In the genomic region with DNA sequence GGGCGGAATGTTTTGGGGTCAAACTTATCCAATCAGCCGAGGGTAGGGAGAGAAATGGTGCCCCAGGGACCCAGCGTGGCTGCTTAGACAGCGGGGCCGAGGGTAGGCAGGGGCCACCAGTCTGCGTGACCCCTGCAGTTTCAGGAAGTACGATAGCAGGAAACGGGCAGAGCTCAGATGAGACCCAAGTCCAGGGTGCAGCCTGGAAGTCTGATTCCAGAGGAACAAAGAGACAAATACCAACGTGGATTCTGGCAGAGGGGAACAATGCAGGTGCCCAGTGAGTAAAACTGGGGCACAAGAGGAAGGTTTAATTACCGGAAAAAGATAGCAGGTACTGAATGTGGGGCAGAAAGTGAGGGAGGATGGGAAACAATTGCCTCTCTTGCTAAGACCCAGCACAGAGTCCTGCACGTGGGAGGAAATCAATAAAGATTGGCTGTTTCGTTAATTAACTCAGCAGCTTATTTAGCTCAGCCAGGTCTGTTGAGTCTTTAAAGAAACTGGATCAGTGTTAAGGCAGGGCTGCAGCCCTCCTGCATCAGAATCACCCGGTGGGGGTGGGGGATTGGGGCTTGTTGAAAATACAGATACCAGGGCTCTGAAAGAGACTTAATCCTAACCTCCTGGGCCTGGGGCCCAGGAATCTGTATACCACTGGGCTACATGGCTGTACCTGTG, we compare ENCODE assay signal across 8 cellular contexts. TPM values are rescaled to one million over a fixed set of nuclear protein-coding genes. Genes with fewer than 3 reads are reported as not detected.
A peak's percentile ranks its signal among the peaks of the same experiment; 100 is the strongest.
DNase-seq lines count a peak whose midpoint lies in the region; ATAC-seq, FAIRE-seq and TF ChIP-seq lines count a peak whose summit lies in the region.

No MANE protein-coding gene starts in this region.

- ATAC-seq in HG02885 (IDR thresholded peaks at IDR 0.05; ENCODE audit: poor library complexity, unreplicated experiment): peak; percentile 49
- ATAC-seq in activated naive CD8-positive, alpha-beta T cell treated with anti-CD3 and anti-CD28 coated beads, Interleukin-2, amount 50 U/mL, for 24 hours: peak; percentile 56
- ATAC-seq in naive thymus-derived CD4-positive, alpha-beta T cell: peak; percentile 20
- ATAC-seq in HG03342 (IDR thresholded peaks at IDR 0.05; ENCODE audit: unreplicated experiment): no peak
- no peak for ATAC-seq in HG02884 (IDR thresholded peaks at IDR 0.05; ENCODE audit: unreplicated experiment)

- no peaks in the 10 kb centered on the region for H3K27me3 Mint-ChIP-seq in activated naive CD8-positive, alpha-beta T cell treated with anti-CD3 and anti-CD28 coated beads, Interleukin-2, amount 50 U/mL, for 24 hours
- H3K27me3 Mint-ChIP-seq in naive thymus-derived CD4-positive, alpha-beta T cell: no peaks in the 10 kb centered on the region

- CTCF ChIA-PET in naive thymus-derived CD4-positive, alpha-beta T cell (lab: Charles Lee): interaction anchor here (0.9 to 1.1 kb wide), 3 partner anchors 9 to 11 kb away, joined by 3 read pairs; no protein-coding TSS in a partner anchor

- peak overlapping the region; percentile 87 for H3K27ac Mint-ChIP-seq in activated naive CD8-positive, alpha-beta T cell treated with anti-CD3 and anti-CD28 coated beads, Interleukin-2, amount 50 U/mL, for 24 hours
- peak overlapping the region in 8 of 9 donors; percentile 82 to 98 (median 88) for H3K27ac Mint-ChIP-seq in naive thymus-derived CD4-positive, alpha-beta T cell

- intact Hi-C loops in naive thymus-derived CD4-positive, alpha-beta T cell (cut with micrococcal nuclease): no loop called here

- H3K9me3 Mint-ChIP-seq in activated naive CD8-positive, alpha-beta T cell treated with anti-CD3 and anti-CD28 coated beads, Interleukin-2, amount 50 U/mL, for 24 hours: no peaks in the 10 kb centered on the region
- H3K9me3 Mint-ChIP-seq in naive thymus-derived CD4-positive, alpha-beta T cell: peaks cover 0 to 1% (median 0%) of the 10 kb centered on the region in 11 donors

- peaks cover 0 to 41% of the 10 kb centered on the region in 2 donors for H3K4me1 ChIP-seq in naive thymus-derived CD4-positive, alpha-beta T cell (ENCODE audit: control insufficient read depth in 2 of 2, insufficient read depth in 2 of 2, low read length in 2 of 2)

- H3K4me3 Mint-ChIP-seq in activated naive CD8-positive, alpha-beta T cell treated with anti-CD3 and anti-CD28 coated beads, Interleukin-2, amount 50 U/mL, for 24 hours: peak overlapping the region; percentile 82
- peak overlapping the region in 9 of 10 donors; percentile 72 to 86 (median 82) for H3K4me3 Mint-ChIP-seq in naive thymus-derived CD4-positive, alpha-beta T cell

- POLR2A ChIA-PET in naive thymus-derived CD4-positive, alpha-beta T cell (lab: Charles Lee): interaction anchor here (0.6 to 4.4 kb wide), 7 partner anchors 9 to 100 kb away, joined by 3 to 22 read pairs (median 4); partner anchors contain the start of genes CBX3 and HNRNPA2B1

- no peaks in the 10 kb centered on the region for H3K36me3 Mint-ChIP-seq in activated naive CD8-positive, alpha-beta T cell treated with anti-CD3 and anti-CD28 coated beads, Interleukin-2, amount 50 U/mL, for 24 hours (ENCODE audit: low read depth)
- peaks cover 0 to 2% (median 0%) of the 10 kb centered on the region in 5 donors for H3K36me3 Mint-ChIP-seq in naive thymus-derived CD4-positive, alpha-beta T cell

- DNase-seq in GF-D8 (lab: John Stamatoyannopoulos, UW): peak; percentile 64
- DNase-seq in activated naive CD8-positive, alpha-beta T cell treated with anti-CD3 and anti-CD28 coated beads, Interleukin-2, amount 50 U/mL, for 24 hours: no peak
- DNase-seq in naive thymus-derived CD4-positive, alpha-beta T cell: peak in 3 of 9 donors; percentile 19 to 26 (median 25)
- no peak for DNase-seq in D721Med (ENCODE audit: insufficient read length, low spot score)
- no peak for DNase-seq in AG20443 (ENCODE audit: low spot score)

- no peak for FAIRE-seq in D721Med (lab: Jason Lieb, UNC)

- H3K27me3 ChIP-seq in naive thymus-derived CD4-positive, alpha-beta T cell (ENCODE audit: control insufficient read depth in 2 of 2, insufficient read depth in 2 of 2, low read length in 2 of 2): no peaks in the 10 kb centered on the region

- H3K4me1 Mint-ChIP-seq in activated naive CD8-positive, alpha-beta T cell treated with anti-CD3 and anti-CD28 coated beads, Interleukin-2, amount 50 U/mL, for 24 hours: peaks cover 48% of the 10 kb centered on the region
- peaks cover 11 to 72% (median 47%) of the 10 kb centered on the region in 7 donors for H3K4me1 Mint-ChIP-seq in naive thymus-derived CD4-positive, alpha-beta T cell

- peak overlapping the region; percentile 29 for H3K4me3 ChIP-seq in naive thymus-derived CD4-positive, alpha-beta T cell (ENCODE audit: low read length)

- H3K36me3 ChIP-seq in naive thymus-derived CD4-positive, alpha-beta T cell (ENCODE audit: control insufficient read depth in 2 of 3, insufficient read depth in 3 of 3, low read length in 3 of 3): no peaks in the 10 kb centered on the region

- no peak overlapping the region for H3K27ac ChIP-seq in naive thymus-derived CD4-positive, alpha-beta T cell (ENCODE audit: low read depth, low read length)

- H3K9me3 ChIP-seq in naive thymus-derived CD4-positive, alpha-beta T cell (ENCODE audit: control insufficient read depth in 2 of 3, low read length in 3 of 3): no peaks in the 10 kb centered on the region

- no peak for TF ChIP-seq CTCF in D721Med (IDR thresholded peaks at IDR 0.05; ENCODE audit: insufficient read depth, missing control alignments)

RNA-seq across cellular contexts. Expression of gene NFE2L3, which starts 50.4 kb away (rescaled TPM):
- 10 to 100 TPM in 1 of 5 experiments, 1 to 10 TPM in 4; 1.1 to 49.5 (median 4.5) TPM for total RNA-seq in naive thymus-derived CD4-positive, alpha-beta T cell
- 1 to 10 TPM; 2.6 to 4.8 TPM for polyA plus RNA-seq in naive thymus-derived CD4-positive, alpha-beta T cell

Comparison
In these comparisons a context has a peak if more than half of its experiments do, and no peak if none do; other contexts are left out.
1. ATAC-seq: peak in HG02885 (single experiment), activated naive CD8-positive, alpha-beta T cell treated with anti-CD3 and anti-CD28 coated beads, Interleukin-2, amount 50 U/mL, for 24 hours (single experiment) and naive thymus-derived CD4-positive, alpha-beta T cell (single experiment); none in HG03342 (single experiment) and HG02884 (single experiment).